In the genomic region with DNA sequence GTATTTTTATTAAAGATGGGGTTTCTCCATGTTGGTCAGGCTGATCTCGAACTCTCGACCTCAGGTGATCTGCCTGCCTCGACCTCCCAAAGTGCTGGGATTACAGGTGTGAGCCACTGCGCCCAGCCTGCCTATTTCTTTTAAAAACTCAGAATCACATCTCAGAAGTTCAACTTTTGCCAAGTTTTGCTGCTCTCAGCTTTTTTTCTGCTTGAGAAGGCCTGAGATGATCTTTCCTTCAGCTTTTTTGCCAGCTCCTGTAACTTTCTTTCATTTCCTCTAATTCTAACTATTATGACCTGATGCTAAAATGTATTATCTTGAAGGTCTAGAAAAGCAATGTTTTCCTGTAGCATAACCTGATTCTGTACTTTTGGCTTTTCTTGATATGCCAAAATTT, we compare ENCODE assay signal across 25 cellular contexts.
"Had no signal": no experiment of that assay in that cellular context is flagged by ENCODE, and none has a peak within 500 bp of the region (broad histone marks: within the 10 kb centered on the region; RNA-seq: fewer than 3 reads in every experiment).

No MANE protein-coding gene starts in this region.

- H3K27ac ChIP-seq: neural progenitor cell, ovary, parathyroid adenoma, psoas muscle, skin epidermis, spleen, stomach, tibial artery, transverse colon, upper lobe of right lung, uterus had no signal

- H3K27me3 ChIP-seq: neural progenitor cell, ovary, stomach, tibial artery, transverse colon, uterus had no signal

- DNase-seq: naive thymus-derived CD4-positive, alpha-beta T cell; natural killer cell; occipital lobe; ovary; posterior cingulate gyrus; psoas muscle; right cardiac atrium; spleen; stimulated activated CD4-positive, alpha-beta T cell treated with anti-CD3 and anti-CD28 coated beads, Interleukin-12 subunit alpha, Interleukin-12 subunit beta, amount 100 ng/mL, for 4 hours; stimulated activated CD4-positive, alpha-beta T cell treated with anti-CD3 and anti-CD28 coated beads, Interleukin-2, amount 100 ng/mL, for 24 hours; stimulated activated CD4-positive, alpha-beta T cell treated with anti-CD3 and anti-CD28 coated beads, Interleukin-2, amount 100 ng/mL, for 48 hours; stimulated activated CD4-positive, alpha-beta T cell treated with anti-CD3 and anti-CD28 coated beads, Interleukin-4, amount 100 ng/mL, for 24 hours; stimulated activated naive B cell treated with anti-CD40 and anti-IgM and Interleukin-4, amounts not matched to agents 10 μg/mL and 1 μg/mL and 100 μg/mL, for 72 hours; stimulated activated naive CD4-positive, alpha-beta T cell treated with Interleukin-2 at 50 U/mL for 16 hours; stomach; tibial artery; transverse colon; upper lobe of right lung; uterus had no signal

- H3K4me3 ChIP-seq: neural progenitor cell, ovary, psoas muscle, skin epidermis, smooth muscle cell, spleen, stomach, tibial artery, transverse colon, upper lobe of right lung, uterus had no signal

- H3K9ac ChIP-seq: neural progenitor cell, parathyroid adenoma had no signal

- ATAC-seq: naive thymus-derived CD4-positive, alpha-beta T cell; natural killer cell; psoas muscle; right cardiac atrium; sciatic nerve; stimulated activated effector memory CD8-positive, alpha-beta T cell treated with anti-CD3 and anti-CD28 coated beads, Interleukin-12 subunit alpha, Interleukin-12 subunit beta, amount 100 ng/mL, for 72 hours; stimulated activated naive B cell treated with anti-CD40 and anti-IgM and Interleukin-4, amounts not matched to agents 10 μg/mL and 1 μg/mL and 100 μg/mL, for 72 hours; upper lobe of right lung had no signal

- H3K4me2 ChIP-seq: neural progenitor cell, smooth muscle cell had no signal

- H3K4me1 ChIP-seq: neural progenitor cell, psoas muscle, spleen, stomach, tibial artery, upper lobe of right lung, uterus had no signal

- H3K9me3 ChIP-seq: ovary, psoas muscle, stomach, tibial artery, transverse colon, upper lobe of right lung, uterus had no signal

- H3K36me3 ChIP-seq: neural progenitor cell, ovary, spleen, stomach, tibial artery, transverse colon, upper lobe of right lung, uterus had no signal

- H2AFZ ChIP-seq: neural progenitor cell, parathyroid adenoma had no signal
